27 cellular contexts compared by ENCODE assay signal in genomic region chr7:110921478-110922210, GRCh38.
DNase-seq lines count a peak whose midpoint lies in the region; ATAC-seq, FAIRE-seq and TF ChIP-seq lines count a peak whose summit lies in the region.
"Had no signal": no experiment of that assay in that cellular context is flagged by ENCODE, and none has a peak within 500 bp of the region (broad histone marks: within the 10 kb centered on the region; RNA-seq: fewer than 3 reads in every experiment).

No MANE protein-coding gene starts in this region.

- peaks cover 0 to 2% (median 0%) of the 10 kb centered on the region in 4 donors for H3K4me1 Mint-ChIP-seq in naive thymus-derived CD8-positive, alpha-beta T cell
- H3K4me1 Mint-ChIP-seq: activated B cell treated with CpG ODN at 0.5 μM for 24 hours, immature natural killer cell had no signal

- FAIRE-seq in keratinocyte (lab: Jason Lieb, UNC): peak; percentile 36
- FAIRE-seq: GM12878 had no signal

- H3K9ac ChIP-seq in keratinocyte (ENCODE audit: control insufficient read depth, extremely low read depth, insufficient read depth, low read length): no peak overlapping the region

- ATAC-seq in left cardiac atrium (peak; percentile 40 to 50), aorta (ENCODE audit: low FRiP score) (peak; percentile 22), HG03108 (IDR thresholded peaks at IDR 0.05; ENCODE audit: unreplicated experiment) (no peak)
- ATAC-seq in naive thymus-derived CD8-positive, alpha-beta T cell: no peak
- ATAC-seq: activated CD8-positive, alpha-beta T cell treated with anti-CD3 and anti-CD28 coated beads for 36 hours; body of pancreas; GM12878; naive thymus-derived CD4-positive, alpha-beta T cell had no signal

- POLR2A ChIA-PET in naive thymus-derived CD8-positive, alpha-beta T cell (lab: Charles Lee): no interaction called here

- no peak overlapping the region for H3K4me3 Mint-ChIP-seq in naive thymus-derived CD8-positive, alpha-beta T cell
- H3K4me3 Mint-ChIP-seq: activated B cell treated with CpG ODN at 0.5 μM for 24 hours; activated CD8-positive, alpha-beta T cell treated with anti-CD3 and anti-CD28 coated beads for 36 hours; immature natural killer cell; naive thymus-derived CD4-positive, alpha-beta T cell; T-helper 2 cell treated with Interferon-gamma antibody and Interleukin-4, amounts not matched to agents 5 μg/mL and 100 μg/mL, for 36 hours had no signal

- H3K4me1 ChIP-seq in keratinocyte (ENCODE audit: control insufficient read depth, extremely low read depth, insufficient read depth, low read length) (peaks cover 23% of the 10 kb centered on the region), aorta (ENCODE audit: control insufficient read depth in 1 of 2, insufficient read depth in 2 of 2, low read length in 2 of 2) (peaks cover 0 to 2% of the 10 kb centered on the region in 2 donors)
- H3K4me1 ChIP-seq: body of pancreas, uterus had no signal

- H2AFZ ChIP-seq in keratinocyte (ENCODE audit: control insufficient read depth, low read length): no peak overlapping the region
- H2AFZ ChIP-seq: PC-9 had no signal

- dilution Hi-C loops in keratinocyte (cut with MboI; ENCODE audit: extremely low pct_ligation_motif_present, low sequenced_read_pairs): no loop called here

- H3K9me3 ChIP-seq in keratinocyte (ENCODE audit: control insufficient read depth, low read depth, low read length) (no peaks in the 10 kb centered on the region), aorta (ENCODE audit: control insufficient read depth, low read length) (no peaks in the 10 kb centered on the region)
- H3K9me3 ChIP-seq: body of pancreas, uterus had no signal

- TF ChIP-seq CTCF in cardiac fibroblast (IDR thresholded peaks at IDR 0.05; ENCODE audit: low read depth, low read length) (no peak), keratinocyte (optimal IDR thresholded peaks at IDR 0.05 in 1 of 3, IDR thresholded peaks at IDR 0.05 in 1 of 3, conservative IDR thresholded peaks at IDR 0.05 in 1 of 3; ENCODE audit: extremely low read depth in 1 of 3, insufficient read depth in 2 of 3, low read length in 3 of 3) (no peak)

- H3K27ac ChIP-seq in keratinocyte (ENCODE audit: control insufficient read depth, insufficient read depth, low read length) (peak overlapping the region; percentile 80), aorta (ENCODE audit: low read depth in 1 of 2, low read length in 2 of 2) (no peak overlapping the region)
- H3K27ac ChIP-seq: body of pancreas, uterus had no signal

- no peaks in the 10 kb centered on the region for H3K79me2 ChIP-seq in keratinocyte (ENCODE audit: control insufficient read depth, insufficient read depth, low read length)

- H3K4me2 ChIP-seq in keratinocyte (ENCODE audit: control insufficient read depth, extremely low read depth, insufficient read depth, low read depth, low read length): peak overlapping the region; percentile 35
- H3K4me2 ChIP-seq: PC-9 had no signal

- H4K20me1 ChIP-seq in keratinocyte (ENCODE audit: control insufficient read depth, extremely low read depth, insufficient read depth, low read length): no peaks in the 10 kb centered on the region

- H3K27ac Mint-ChIP-seq in naive thymus-derived CD8-positive, alpha-beta T cell: no peak overlapping the region
- H3K27ac Mint-ChIP-seq: activated B cell treated with CpG ODN at 0.5 μM for 24 hours; activated CD8-positive, alpha-beta T cell treated with anti-CD3 and anti-CD28 coated beads for 36 hours; immature natural killer cell; naive thymus-derived CD4-positive, alpha-beta T cell; T-helper 2 cell treated with Interferon-gamma antibody and Interleukin-4, amounts not matched to agents 5 μg/mL and 100 μg/mL, for 36 hours had no signal

- H3K9me3 Mint-ChIP-seq in naive thymus-derived CD8-positive, alpha-beta T cell: no peaks in the 10 kb centered on the region
- H3K9me3 Mint-ChIP-seq: activated B cell treated with CpG ODN at 0.5 μM for 24 hours; activated CD8-positive, alpha-beta T cell treated with anti-CD3 and anti-CD28 coated beads for 36 hours; T-helper 2 cell treated with Interferon-gamma antibody and Interleukin-4, amounts not matched to agents 5 μg/mL and 100 μg/mL, for 36 hours had no signal

- no peaks in the 10 kb centered on the region for H3K9me1 ChIP-seq in keratinocyte (ENCODE audit: control insufficient read depth, extremely low read depth, insufficient read depth, low read length)

- H3K4me3 ChIP-seq in cardiac fibroblast (replicated peaks in 1 of 2; ENCODE audit: low read depth in 2 of 2, low read length in 2 of 2): no peak overlapping the region
- no peak overlapping the region for H3K4me3 ChIP-seq in keratinocyte (ENCODE audit: control insufficient read depth in 2 of 3, extremely low read depth in 1 of 3, insufficient read depth in 2 of 3, low read depth in 1 of 3, low read length in 3 of 3)
- H3K4me3 ChIP-seq in aorta (ENCODE audit: low read length in 2 of 2): no peak overlapping the region
- H3K4me3 ChIP-seq: body of pancreas, GM12878, PC-9, uterus had no signal

- no peak for DNase-seq in left cardiac atrium
- DNase-seq in cardiac septum (ENCODE audit: low spot score): no peak
- peak; percentile 46 to 67 for DNase-seq in cardiac fibroblast (ENCODE audit: low read depth in 2 of 2)
- no peak for DNase-seq in keratinocyte (ENCODE audit: low read depth, low spot score)
- no peak for DNase-seq in aorta
- DNase-seq in NOMO-1 (lab: John Stamatoyannopoulos, UW; ENCODE audit: unreplicated experiment in 2 of 2): no peak
- DNase-seq in naive thymus-derived CD8-positive, alpha-beta T cell: no peak
- DNase-seq: activated B cell treated with CpG ODN at 0.5 μM for 24 hours; activated CD8-positive, alpha-beta T cell treated with anti-CD3 and anti-CD28 coated beads for 36 hours; activated naive CD4-positive, alpha-beta T cell; activated T-cell treated with anti-CD3 and anti-CD28 coated beads, Interleukin-2, amount 50 U/mL, for 1 hour; body of pancreas; dermis blood vessel endothelial cell; DMS153; GF-D8; HCEC 1CT; head of caudate nucleus; immature natural killer cell; naive thymus-derived CD4-positive, alpha-beta T cell; NCI-H1436 treated with DMSO at 0.1 percent for 48 hours; PC-9; posterior cingulate gyrus; substantia nigra; uterus had no signal

- intact Hi-C loops in left cardiac atrium (cut with DNase I): no loop called here
- intact Hi-C loops in cardiac septum (cut with DNase I): no loop called here
- intact Hi-C loops in aorta (cut with DNase I): no loop called here

- peaks cover 0 to 13% (median 0%) of the 10 kb centered on the region in 3 donors for H3K36me3 Mint-ChIP-seq in naive thymus-derived CD8-positive, alpha-beta T cell
- H3K36me3 Mint-ChIP-seq: immature natural killer cell had no signal

- H3K27me3 ChIP-seq in keratinocyte (ENCODE audit: control insufficient read depth, extremely low read depth, insufficient read depth, low read length) (no peaks in the 10 kb centered on the region), aorta (ENCODE audit: control insufficient read depth in 1 of 2, insufficient read depth in 2 of 2, low read length in 1 of 2) (no peaks in the 10 kb centered on the region)
- H3K27me3 ChIP-seq: body of pancreas, uterus had no signal

- H3K27me3 Mint-ChIP-seq in naive thymus-derived CD8-positive, alpha-beta T cell: no peaks in the 10 kb centered on the region
- H3K27me3 Mint-ChIP-seq: activated B cell treated with CpG ODN at 0.5 μM for 24 hours; activated CD8-positive, alpha-beta T cell treated with anti-CD3 and anti-CD28 coated beads for 36 hours; naive thymus-derived CD4-positive, alpha-beta T cell had no signal

- H3K36me3 ChIP-seq in keratinocyte (ENCODE audit: control insufficient read depth in 2 of 2, extremely low read depth in 1 of 2, insufficient read depth in 2 of 2, low read length in 2 of 2): no peaks in the 10 kb centered on the region
- H3K36me3 ChIP-seq in aorta (ENCODE audit: control insufficient read depth in 1 of 2, insufficient read depth in 2 of 2, low read length in 1 of 2): no peaks in the 10 kb centered on the region
- H3K36me3 ChIP-seq: uterus had no signal

Comparison
In these comparisons a context has a peak if more than half of its experiments do, and no peak if none do; other contexts are left out.
1. ATAC-seq: peak in left cardiac atrium (2 of 2) and aorta (single experiment); none in HG03108 (single experiment) and naive thymus-derived CD8-positive, alpha-beta T cell (0 of 2).
2. DNase-seq: peak in cardiac fibroblast (2 of 2); none in left cardiac atrium (single experiment), cardiac septum (single experiment), keratinocyte (single experiment), aorta (0 of 2), NOMO-1 (0 of 2) and naive thymus-derived CD8-positive, alpha-beta T cell (0 of 10).